In genomic region chr22:22318723-22319465, GRCh38 we compare ENCODE assay signal across 21 cellular contexts.
"Had no signal": no experiment of that assay in that cellular context is flagged by ENCODE, and none has a peak within 500 bp of the region (broad histone marks: within the 10 kb centered on the region; RNA-seq: fewer than 3 reads in every experiment).

No MANE protein-coding gene starts in this region.

- H3K4me3 ChIP-seq: body of pancreas, cardiac muscle cell, heart right ventricle, lung, ovary, psoas muscle, right atrium auricular region, tibial artery had no signal

- H3K27me3 ChIP-seq: body of pancreas, cardiac muscle cell, heart right ventricle, ovary, right atrium auricular region, tibial artery had no signal

- DNase-seq: activated CD4-positive, alpha-beta T cell treated with anti-CD3 and anti-CD28 coated beads, Interleukin-2, amount 10 ng/mL, durations not matched to agents 7 days and 5 days; activated CD4-positive, CD25-positive, alpha-beta regulatory T cell treated with anti-CD3 and anti-CD28 coated beads, Interleukin-2, amount 50 U/mL, for 72 hours; activated CD8-positive, alpha-beta T cell treated with anti-CD3 and anti-CD28 coated beads, Interleukin-2, amount 10 ng/mL, durations not matched to agents 7 days and 5 days; activated gamma-delta T cell treated with Interleukin-2 at 50 U/mL for 16 hours; anterior cingulate cortex; body of pancreas; foreskin fibroblast; heart right ventricle; ovary; psoas muscle; stimulated activated CD4-positive, alpha-beta T cell treated with anti-CD3 and anti-CD28 coated beads, Interleukin-4, amount 100 ng/mL, for 24 hours; stimulated activated naive CD8-positive, alpha-beta T cell treated with anti-CD3 and anti-CD28 coated beads, Interleukin-15, amount 100 ng/mL, for 72 hours; tibial artery had no signal

- H3K9me3 ChIP-seq: body of pancreas, heart right ventricle, ovary, psoas muscle, right atrium auricular region, tibial artery had no signal

- H3K27ac Mint-ChIP-seq: activated CD4-positive, alpha-beta T cell treated with anti-CD3 and anti-CD28 coated beads, Interleukin-2, amount 10 ng/mL, durations not matched to agents 7 days and 5 days; activated CD8-positive, alpha-beta T cell treated with anti-CD3 and anti-CD28 coated beads, Interleukin-2, amount 10 ng/mL, durations not matched to agents 7 days and 5 days; activated naive CD4-positive, alpha-beta T cell treated with anti-CD3 and anti-CD28 coated beads, Interleukin-2, amount 50 U/mL, for 24 hours; natural killer cell treated with Interleukin-12 subunit alpha and Interleukin-12 subunit beta and Interleukin-15 and Interleukin-18, amount 100 ng/mL, for 72 hours had no signal

- H3K4me1 ChIP-seq: body of pancreas, heart right ventricle, psoas muscle, right atrium auricular region, tibial artery had no signal

- H3K4me1 Mint-ChIP-seq: activated CD4-positive, alpha-beta T cell treated with anti-CD3 and anti-CD28 coated beads, Interleukin-2, amount 10 ng/mL, durations not matched to agents 7 days and 5 days; activated naive CD4-positive, alpha-beta T cell treated with anti-CD3 and anti-CD28 coated beads, Interleukin-2, amount 50 U/mL, for 24 hours had no signal

- H3K27me3 Mint-ChIP-seq: activated CD4-positive, alpha-beta T cell treated with anti-CD3 and anti-CD28 coated beads, Interleukin-2, amount 10 ng/mL, durations not matched to agents 7 days and 5 days; activated naive CD4-positive, alpha-beta T cell treated with anti-CD3 and anti-CD28 coated beads, Interleukin-2, amount 50 U/mL, for 24 hours; natural killer cell treated with Interleukin-12 subunit alpha and Interleukin-12 subunit beta and Interleukin-15 and Interleukin-18, amount 100 ng/mL, for 72 hours; stimulated activated naive CD8-positive, alpha-beta T cell treated with anti-CD3 and anti-CD28 coated beads, Interleukin-15, amount 100 ng/mL, for 72 hours had no signal

- H3K9me3 Mint-ChIP-seq: activated CD4-positive, alpha-beta T cell treated with anti-CD3 and anti-CD28 coated beads, Interleukin-2, amount 10 ng/mL, durations not matched to agents 7 days and 5 days; activated naive CD4-positive, alpha-beta T cell treated with anti-CD3 and anti-CD28 coated beads, Interleukin-2, amount 50 U/mL, for 24 hours; natural killer cell treated with Interleukin-12 subunit alpha and Interleukin-12 subunit beta and Interleukin-15 and Interleukin-18, amount 100 ng/mL, for 72 hours; stimulated activated naive CD8-positive, alpha-beta T cell treated with anti-CD3 and anti-CD28 coated beads, Interleukin-15, amount 100 ng/mL, for 72 hours had no signal

- ATAC-seq: activated CD8-positive, alpha-beta T cell treated with anti-CD3 and anti-CD28 coated beads, Interleukin-2, amount 10 ng/mL, durations not matched to agents 7 days and 5 days; body of pancreas; heart right ventricle; left lobe of liver; psoas muscle; stimulated activated naive CD8-positive, alpha-beta T cell treated with anti-CD3 and anti-CD28 coated beads, Interleukin-15, amount 100 ng/mL, for 72 hours had no signal

- H3K36me3 ChIP-seq: ovary had no signal

- H3K27ac ChIP-seq: body of pancreas, cardiac muscle cell, epithelial cell of prostate, heart right ventricle, ovary, psoas muscle, right atrium auricular region, tibial artery, VCaP had no signal

- H3K4me3 Mint-ChIP-seq: activated CD4-positive, alpha-beta T cell treated with anti-CD3 and anti-CD28 coated beads, Interleukin-2, amount 10 ng/mL, durations not matched to agents 7 days and 5 days; activated CD8-positive, alpha-beta T cell treated with anti-CD3 and anti-CD28 coated beads, Interleukin-2, amount 10 ng/mL, durations not matched to agents 7 days and 5 days; activated naive CD4-positive, alpha-beta T cell treated with anti-CD3 and anti-CD28 coated beads, Interleukin-2, amount 50 U/mL, for 24 hours; natural killer cell treated with Interleukin-12 subunit alpha and Interleukin-12 subunit beta and Interleukin-15 and Interleukin-18, amount 100 ng/mL, for 72 hours; stimulated activated naive CD8-positive, alpha-beta T cell treated with anti-CD3 and anti-CD28 coated beads, Interleukin-15, amount 100 ng/mL, for 72 hours had no signal
